Comparison of ENCODE assay signal across 8 cellular contexts in the genomic region with DNA sequence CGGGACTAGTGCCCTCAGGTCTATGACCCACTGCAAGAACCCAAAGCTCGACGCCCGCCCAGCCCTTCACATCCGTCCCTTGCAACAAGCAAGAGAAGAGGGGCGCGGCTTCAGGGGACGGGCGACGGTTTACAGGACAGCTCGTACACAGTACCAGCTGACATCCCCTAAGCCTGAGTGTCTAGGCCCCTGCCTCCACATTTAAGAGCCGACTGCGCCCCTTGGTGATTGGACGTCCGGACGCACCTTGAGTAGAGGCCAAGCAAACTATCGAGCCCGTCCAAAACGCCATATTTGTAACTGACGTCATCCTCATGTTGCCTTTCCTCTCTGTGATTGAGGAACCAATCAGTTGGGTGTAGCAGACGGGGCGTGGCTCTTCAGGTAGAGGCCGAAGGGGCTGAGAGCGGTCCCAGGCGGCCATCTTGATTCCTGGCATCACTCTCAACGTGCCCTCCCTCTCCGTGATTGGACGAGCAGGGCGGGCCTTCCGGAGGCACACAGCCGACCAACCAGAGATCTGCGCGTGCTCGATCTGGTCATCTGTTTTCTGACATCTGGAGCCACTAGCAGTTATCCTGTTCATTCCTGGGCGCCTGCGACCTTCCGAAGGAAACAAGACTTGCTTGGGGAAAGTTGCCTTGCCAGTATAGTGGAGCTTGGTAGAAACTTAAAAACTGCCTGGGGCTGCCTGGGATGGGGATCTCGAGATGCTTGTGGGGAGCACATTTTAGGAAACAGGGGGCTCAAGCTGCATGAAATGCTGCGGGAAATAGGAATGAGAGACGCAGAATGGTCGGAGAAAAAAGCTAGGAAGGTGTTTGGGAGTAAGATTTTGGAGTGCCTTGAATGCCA. TPM values are rescaled to one million over a fixed set of nuclear protein-coding genes. Genes with fewer than 3 reads are reported as not detected.
DNase-seq lines count a peak whose midpoint lies in the region; ATAC-seq lines count a peak whose summit lies in the region.

No MANE protein-coding gene starts in this region.

- H3K4me1 Mint-ChIP-seq in activated CD4-positive, alpha-beta T cell treated with anti-CD3 and anti-CD28 coated beads, Interleukin-2, amount 10 ng/mL, durations not matched to agents 7 days and 5 days = peaks cover 45% of the 10 kb centered on the region

- no peaks in the 10 kb centered on the region for H3K9me3 Mint-ChIP-seq in activated CD4-positive, alpha-beta T cell treated with anti-CD3 and anti-CD28 coated beads, Interleukin-2, amount 10 ng/mL, durations not matched to agents 7 days and 5 days

- H3K36me3 Mint-ChIP-seq in activated CD4-positive, alpha-beta T cell treated with anti-CD3 and anti-CD28 coated beads, Interleukin-2, amount 10 ng/mL, durations not matched to agents 7 days and 5 days (ENCODE audit: low read depth) = peaks cover 9% of the 10 kb centered on the region

- ATAC-seq in GM19351 (IDR thresholded peaks at IDR 0.05; ENCODE audit: unreplicated experiment) (peak; percentile 91), HG03520 (IDR thresholded peaks at IDR 0.05; ENCODE audit: unreplicated experiment) (peak; percentile 94), left colon (peak; percentile 90)

- no peaks in the 10 kb centered on the region for H3K27me3 Mint-ChIP-seq in activated CD4-positive, alpha-beta T cell treated with anti-CD3 and anti-CD28 coated beads, Interleukin-2, amount 10 ng/mL, durations not matched to agents 7 days and 5 days

- POLR2A ChIA-PET in activated CD4-positive, alpha-beta T cell treated with anti-CD3 and anti-CD28 coated beads, Interleukin-2, amount 10 ng/mL, durations not matched to agents 7 days and 5 days (lab: Charles Lee) = no interaction called here

- intact Hi-C loops in left colon (cut with DNase I, micrococcal nuclease) = no loop called here

- CTCF ChIA-PET in activated CD4-positive, alpha-beta T cell treated with anti-CD3 and anti-CD28 coated beads, Interleukin-2, amount 10 ng/mL, durations not matched to agents 7 days and 5 days (lab: Charles Lee) = interaction anchor here (0.7 to 1.5 kb wide), 4 partner anchors 11 to 144 kb away, joined by 3 to 6 read pairs (median 4); no protein-coding TSS in a partner anchor

- peak overlapping the region; percentile 98 for H3K27ac Mint-ChIP-seq in activated CD4-positive, alpha-beta T cell treated with anti-CD3 and anti-CD28 coated beads, Interleukin-2, amount 10 ng/mL, durations not matched to agents 7 days and 5 days

- DNase-seq in C1 segment of cervical spinal cord (lab: John Stamatoyannopoulos, UW) (peak; percentile 70 to 99 (median 94)), NCI-H526 treated with DMSO at 0.1 percent for 48 hours (lab: John Stamatoyannopoulos, UW) (peak; percentile 98), cortex of kidney (lab: John Stamatoyannopoulos, UW) (peak; percentile 24), left colon (peak; percentile 98 to 100)
- DNase-seq in activated CD4-positive, alpha-beta T cell treated with anti-CD3 and anti-CD28 coated beads, Interleukin-2, amount 10 ng/mL, durations not matched to agents 7 days and 5 days = peak; percentile 98
- peak; percentile 85 to 90 for DNase-seq in stimulated activated CD4-positive, alpha-beta T cell treated with anti-CD3 and anti-CD28 coated beads, Interleukin-1b, Interleukin-23, amount 100 ng/mL, for 4 hours (ENCODE audit: low read depth in 2 of 2)

- H3K4me3 Mint-ChIP-seq in activated CD4-positive, alpha-beta T cell treated with anti-CD3 and anti-CD28 coated beads, Interleukin-2, amount 10 ng/mL, durations not matched to agents 7 days and 5 days = peak overlapping the region; percentile 78

RNA-seq across cellular contexts. Expression of gene RPL14, which starts 4.0 kb away (rescaled TPM):
- total RNA-seq in activated CD4-positive, alpha-beta T cell treated with anti-CD3 and anti-CD28 coated beads, Interleukin-2, amount 10 ng/mL, durations not matched to agents 7 days and 5 days = 1,000 to 10,000 TPM; 2,359 to 2,726 TPM
- 1,000 to 10,000 TPM; 1,376 to 1,424 TPM for total RNA-seq in left colon

RNA-seq across cellular contexts. Expression of gene ZNF619, which starts 23.8 kb away (rescaled TPM):
- total RNA-seq in activated CD4-positive, alpha-beta T cell treated with anti-CD3 and anti-CD28 coated beads, Interleukin-2, amount 10 ng/mL, durations not matched to agents 7 days and 5 days = 1 to 10 TPM; 9.5 to 9.8 TPM
- 10 to 100 TPM in 1 of 2 donors, 1 to 10 TPM in 1; 6.5 to 11.7 TPM for total RNA-seq in left colon

RNA-seq across cellular contexts. Expression of gene ZNF620, which starts 52.7 kb away (rescaled TPM):
- 1 to 10 TPM; 5.5 to 5.6 TPM for total RNA-seq in activated CD4-positive, alpha-beta T cell treated with anti-CD3 and anti-CD28 coated beads, Interleukin-2, amount 10 ng/mL, durations not matched to agents 7 days and 5 days
- total RNA-seq in left colon = 1 to 10 TPM; 4.1 to 5.0 TPM

Comparison
In these comparisons a context has a peak if more than half of its experiments do, and no peak if none do; other contexts are left out.
1. Peak in every context shown above with its lines: DNase-seq and ATAC-seq.
2. DNase-seq: peak in every context shown above with its lines; median percentile 99 in left colon; 98 in NCI-H526 treated with DMSO at 0.1 percent for 48 hours; 98 in activated CD4-positive, alpha-beta T cell treated with anti-CD3 and anti-CD28 coated beads, Interleukin-2, amount 10 ng/mL, durations not matched to agents 7 days and 5 days; 94 in C1 segment of cervical spinal cord; 88 in stimulated activated CD4-positive, alpha-beta T cell treated with anti-CD3 and anti-CD28 coated beads, Interleukin-1b, Interleukin-23, amount 100 ng/mL, for 4 hours; 24 in cortex of kidney.